27 cellular contexts compared by ENCODE assay signal in the genomic region with DNA sequence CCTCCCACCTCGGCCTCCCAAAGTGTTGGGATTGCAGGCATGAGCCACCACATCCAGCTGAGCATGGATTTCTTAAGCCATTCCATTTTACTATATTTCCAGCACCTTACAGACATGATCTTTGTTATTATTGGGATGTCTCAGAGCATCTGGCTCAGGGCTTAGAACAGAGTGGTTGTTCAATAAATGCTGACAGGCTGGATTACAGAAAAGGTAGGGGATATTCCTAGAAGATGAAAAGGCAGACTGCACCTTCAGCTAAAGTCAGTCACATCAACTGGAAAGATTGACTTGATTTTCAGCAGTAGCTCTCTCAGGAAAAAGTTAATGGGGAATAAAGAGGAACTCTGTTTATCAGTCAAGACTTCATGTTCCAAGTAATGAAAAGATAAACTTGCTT.
"Had no signal": no experiment of that assay in that cellular context is flagged by ENCODE, and none has a peak within 500 bp of the region (broad histone marks: within the 10 kb centered on the region; RNA-seq: fewer than 3 reads in every experiment).

No MANE protein-coding gene starts in this region.

- H3K36me3 ChIP-seq: stomach, suprapubic skin, thoracic aorta, thyroid gland, tibial artery, tibial nerve, transverse colon, upper lobe of left lung, upper lobe of right lung, uterus, vagina had no signal

- H3K27ac ChIP-seq: stomach, suprapubic skin, testis, thoracic aorta, thyroid gland, tibial artery, tibial nerve, transverse colon, upper lobe of left lung, upper lobe of right lung, uterus, vagina had no signal

- H3K4me3 ChIP-seq: stomach, suprapubic skin, testis, thoracic aorta, thyroid gland, tibial artery, tibial nerve, transverse colon, upper lobe of left lung, upper lobe of right lung, uterus, vagina had no signal

- ATAC-seq: stimulated activated effector memory CD8-positive, alpha-beta T cell treated with anti-CD3 and anti-CD28 coated beads, Interleukin-12 subunit alpha, Interleukin-12 subunit beta, amount 100 ng/mL, for 72 hours; stimulated activated memory B cell treated with anti-CD40 and anti-IgM and Interleukin-4, amounts not matched to agents 10 μg/mL and 1 μg/mL and 100 μg/mL, for 72 hours; stimulated activated naive B cell treated with anti-CD40 and anti-IgM and Interleukin-4, amounts not matched to agents 10 μg/mL and 1 μg/mL and 100 μg/mL, for 72 hours; stimulated activated naive CD8-positive, alpha-beta T cell treated with anti-CD3 and anti-CD28 coated beads, Interleukin-15, amount 100 ng/mL, for 72 hours; stimulated activated naive CD8-positive, alpha-beta T cell treated with anti-CD3 and anti-CD28 coated beads, Interleukin-15, Interleukin-2, amounts not matched to agents 100 U/mL and 50 U/mL, for 24 hours; upper lobe of right lung had no signal

- DNase-seq: stimulated activated CD4-positive, alpha-beta T cell treated with anti-CD3 and anti-CD28 coated beads, Interleukin-2, amount 100 ng/mL, for 48 hours; stimulated activated CD4-positive, alpha-beta T cell treated with anti-CD3 and anti-CD28 coated beads, Interleukin-4, amount 100 ng/mL, for 1 hour; stimulated activated CD4-positive, alpha-beta T cell treated with anti-CD3 and anti-CD28 coated beads, Interleukin-4, amount 100 ng/mL, for 24 hours; stimulated activated CD4-positive, alpha-beta T cell treated with anti-CD3 and anti-CD28 coated beads, Interleukin-4, amount 100 ng/mL, for 4 hours; stimulated activated CD8-positive, alpha-beta memory T cell treated with anti-CD3 and anti-CD28 coated beads, Interleukin-4, amount 100 ng/mL, for 48 hours; stimulated activated naive B cell treated with anti-CD40 and anti-IgM and Interleukin-4, amounts not matched to agents 10 μg/mL and 1 μg/mL and 100 μg/mL, for 72 hours; stimulated activated naive CD4-positive, alpha-beta T cell; stimulated activated naive CD4-positive, alpha-beta T cell treated with Interleukin-2 at 50 U/mL for 16 hours; stimulated activated naive CD8-positive, alpha-beta T cell treated with anti-CD3 and anti-CD28 coated beads, Interleukin-15, amount 100 ng/mL, for 72 hours; stimulated activated naive CD8-positive, alpha-beta T cell treated with anti-CD3 and anti-CD28 coated beads, Interleukin-15, Interleukin-2, amounts not matched to agents 100 U/mL and 50 U/mL, for 24 hours; stomach; substantia nigra; thyroid gland; tibial artery; transverse colon; trophoblast cell; upper lobe of left lung; upper lobe of right lung; uterus had no signal

- H3K27me3 ChIP-seq: testis, thyroid gland, tibial nerve, transverse colon, upper lobe of left lung, upper lobe of right lung, uterus, vagina had no signal

- FAIRE-seq: urothelium cell line had no signal

- H3K4me1 ChIP-seq: stomach, suprapubic skin, testis, thyroid gland, tibial artery, tibial nerve, transverse colon, upper lobe of left lung, upper lobe of right lung, uterus, vagina had no signal

- H3K9me3 ChIP-seq: stomach, suprapubic skin, testis, thoracic aorta, thyroid gland, tibial artery, transverse colon, upper lobe of left lung, upper lobe of right lung, uterus, vagina had no signal
